In genomic region chr6:31403283-31403989, GRCh38 we compare ENCODE assay signal across 1 cellular context.
A peak's percentile ranks its signal among the peaks of the same experiment; 100 is the strongest.
TF ChIP-seq lines count a peak whose summit lies in the region.

TSS of gene MICA (plus strand) at chr6:31403595. CDS start at chr6:31403633, 38 bp downstream.

TF ChIP-seq in HepG2, 621 proteins besides CTCF, POLR2A, EP300 and RAD21 (continued from another document and continues in another):
- TF ChIP-seq HIC2 (CRISPR knock-in tag; IDR thresholded peaks at IDR 0.05; ENCODE audit: low read depth) (peak; percentile 61; the same call in 1 of the 2 replicates), ZNF704 (CRISPR knock-in tag; IDR thresholded peaks at IDR 0.05; ENCODE audit: borderline replicate concordance) (peak; percentile 94), ASH2L (IDR thresholded peaks at IDR 0.05; ENCODE audit: insufficient read length, low read depth, low read length) (peak; percentile 68), ZNF253 (CRISPR knock-in tag; IDR thresholded peaks at IDR 0.05; ENCODE audit: borderline replicate concordance) (peak; percentile 18; the same call in 1 of the 2 replicates), ARNT2 (CRISPR knock-in tag; IDR thresholded peaks at IDR 0.05; ENCODE audit: low read depth) (peak; percentile 87), KAT8 (CRISPR knock-in tag; IDR thresholded peaks at IDR 0.05) (peak; percentile 70; the same call in 1 of the 2 replicates), ARNTL (CRISPR knock-in tag; IDR thresholded peaks at IDR 0.05) (peak; percentile 83), SALL1 (CRISPR knock-in tag; IDR thresholded peaks at IDR 0.05) (peak; percentile 82), GATA4 (IDR thresholded peaks at IDR 0.05; ENCODE audit: borderline replicate concordance, low read depth) (no peak), ZNF329 (CRISPR knock-in tag; IDR thresholded peaks at IDR 0.05; ENCODE audit: low read depth) (no peak; the same call in 1 of the 2 replicates), HOXD1 (CRISPR knock-in tag; IDR thresholded peaks at IDR 0.05) (peak; percentile 86), ZNF331 (CRISPR knock-in tag; IDR thresholded peaks at IDR 0.05) (peak; percentile 86), SIX4 (CRISPR knock-in tag; IDR thresholded peaks at IDR 0.05) (peak; percentile 43; the same call in 1 of the 2 replicates), ZNF251 (CRISPR knock-in tag; IDR thresholded peaks at IDR 0.05) (peak; percentile 23; the same call in 1 of the 2 replicates), GMEB2 (CRISPR knock-in tag; IDR thresholded peaks at IDR 0.05; ENCODE audit: low read depth) (no peak), ZNF33A (CRISPR knock-in tag; IDR thresholded peaks at IDR 0.05; ENCODE audit: borderline replicate concordance) (no peak), RFX5 (IDR thresholded peaks at IDR 0.05; ENCODE audit: low read depth, low read length) (peak; percentile 50; the same call in 1 of the 2 replicates), ATF7 (IDR thresholded peaks at IDR 0.05) (no peak), ATF7 (CRISPR knock-in tag; IDR thresholded peaks at IDR 0.05) (peak; percentile 81; the same call in 1 of the 2 replicates), SRSF4 (IDR thresholded peaks at IDR 0.05; ENCODE audit: low read depth, low read length, poor library complexity, severe bottlenecking) (no peak), TMF1 (CRISPR knock-in tag; IDR thresholded peaks at IDR 0.05; ENCODE audit: low read depth) (peak; percentile 71; the same call in 1 of the 2 replicates), ZNF709 (CRISPR knock-in tag; IDR thresholded peaks at IDR 0.05) (peak; percentile 80; the same call in 1 of the 2 replicates), ARID3A (IDR thresholded peaks at IDR 0.05; ENCODE audit: low read depth, low read length) (no peak), NFKB2 (CRISPR knock-in tag; IDR thresholded peaks at IDR 0.05; ENCODE audit: borderline replicate concordance) (peak; percentile 91; the same call in 1 of the 2 replicates), ZNF570 (CRISPR knock-in tag; IDR thresholded peaks at IDR 0.05; ENCODE audit: borderline replicate concordance) (no peak), ZNF441 (CRISPR knock-in tag; IDR thresholded peaks at IDR 0.05; ENCODE audit: borderline replicate concordance) (peak; percentile 84; the same call in 1 of the 2 replicates), ZNF468 (CRISPR knock-in tag; IDR thresholded peaks at IDR 0.05) (peak; percentile 50; the same call in 1 of the 2 replicates), ZFP37 (CRISPR knock-in tag; IDR thresholded peaks at IDR 0.05; ENCODE audit: borderline replicate concordance) (peak; percentile 95), TFE3 (CRISPR knock-in tag; IDR thresholded peaks at IDR 0.05) (peak; percentile 46; the same call in 1 of the 2 replicates), MAFF (IDR thresholded peaks at IDR 0.05; ENCODE audit: low read depth, low read length) (no peak), KLF13 (CRISPR knock-in tag; IDR thresholded peaks at IDR 0.05) (no peak), TOPORS (CRISPR knock-in tag; IDR thresholded peaks at IDR 0.05) (peak; percentile 92)
- TF ChIP-seq, protein P1, sequence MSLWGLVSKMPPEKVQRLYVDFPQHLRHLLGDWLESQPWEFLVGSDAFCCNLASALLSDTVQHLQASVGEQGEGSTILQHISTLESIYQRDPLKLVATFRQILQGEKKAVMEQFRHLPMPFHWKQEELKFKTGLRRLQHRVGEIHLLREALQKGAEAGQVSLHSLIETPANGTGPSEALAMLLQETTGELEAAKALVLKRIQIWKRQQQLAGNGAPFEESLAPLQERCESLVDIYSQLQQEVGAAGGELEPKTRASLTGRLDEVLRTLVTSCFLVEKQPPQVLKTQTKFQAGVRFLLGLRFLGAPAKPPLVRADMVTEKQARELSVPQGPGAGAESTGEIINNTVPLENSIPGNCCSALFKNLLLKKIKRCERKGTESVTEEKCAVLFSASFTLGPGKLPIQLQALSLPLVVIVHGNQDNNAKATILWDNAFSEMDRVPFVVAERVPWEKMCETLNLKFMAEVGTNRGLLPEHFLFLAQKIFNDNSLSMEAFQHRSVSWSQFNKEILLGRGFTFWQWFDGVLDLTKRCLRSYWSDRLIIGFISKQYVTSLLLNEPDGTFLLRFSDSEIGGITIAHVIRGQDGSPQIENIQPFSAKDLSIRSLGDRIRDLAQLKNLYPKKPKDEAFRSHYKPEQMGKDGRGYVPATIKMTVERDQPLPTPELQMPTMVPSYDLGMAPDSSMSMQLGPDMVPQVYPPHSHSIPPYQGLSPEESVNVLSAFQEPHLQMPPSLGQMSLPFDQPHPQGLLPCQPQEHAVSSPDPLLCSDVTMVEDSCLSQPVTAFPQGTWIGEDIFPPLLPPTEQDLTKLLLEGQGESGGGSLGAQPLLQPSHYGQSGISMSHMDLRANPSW (CRISPR knock-in tag; IDR thresholded peaks at IDR 0.05; ENCODE audit: borderline replicate concordance), result peak; percentile 84; the same call in 1 of the 2 replicates
- TF ChIP-seq, protein P2, sequence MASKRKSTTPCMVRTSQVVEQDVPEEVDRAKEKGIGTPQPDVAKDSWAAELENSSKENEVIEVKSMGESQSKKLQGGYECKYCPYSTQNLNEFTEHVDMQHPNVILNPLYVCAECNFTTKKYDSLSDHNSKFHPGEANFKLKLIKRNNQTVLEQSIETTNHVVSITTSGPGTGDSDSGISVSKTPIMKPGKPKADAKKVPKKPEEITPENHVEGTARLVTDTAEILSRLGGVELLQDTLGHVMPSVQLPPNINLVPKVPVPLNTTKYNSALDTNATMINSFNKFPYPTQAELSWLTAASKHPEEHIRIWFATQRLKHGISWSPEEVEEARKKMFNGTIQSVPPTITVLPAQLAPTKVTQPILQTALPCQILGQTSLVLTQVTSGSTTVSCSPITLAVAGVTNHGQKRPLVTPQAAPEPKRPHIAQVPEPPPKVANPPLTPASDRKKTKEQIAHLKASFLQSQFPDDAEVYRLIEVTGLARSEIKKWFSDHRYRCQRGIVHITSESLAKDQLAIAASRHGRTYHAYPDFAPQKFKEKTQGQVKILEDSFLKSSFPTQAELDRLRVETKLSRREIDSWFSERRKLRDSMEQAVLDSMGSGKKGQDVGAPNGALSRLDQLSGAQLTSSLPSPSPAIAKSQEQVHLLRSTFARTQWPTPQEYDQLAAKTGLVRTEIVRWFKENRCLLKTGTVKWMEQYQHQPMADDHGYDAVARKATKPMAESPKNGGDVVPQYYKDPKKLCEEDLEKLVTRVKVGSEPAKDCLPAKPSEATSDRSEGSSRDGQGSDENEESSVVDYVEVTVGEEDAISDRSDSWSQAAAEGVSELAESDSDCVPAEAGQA (IDR thresholded peaks at IDR 0.05; ENCODE audit: low read depth), result 0 out of 2 replicates have a peak, but pooled peaks have one; percentile 20
- TF ChIP-seq, protein P2 (CRISPR knock-in tag; IDR thresholded peaks at IDR 0.05; ENCODE audit: borderline replicate concordance), result peak; percentile 87
- TF ChIP-seq, protein P3, sequence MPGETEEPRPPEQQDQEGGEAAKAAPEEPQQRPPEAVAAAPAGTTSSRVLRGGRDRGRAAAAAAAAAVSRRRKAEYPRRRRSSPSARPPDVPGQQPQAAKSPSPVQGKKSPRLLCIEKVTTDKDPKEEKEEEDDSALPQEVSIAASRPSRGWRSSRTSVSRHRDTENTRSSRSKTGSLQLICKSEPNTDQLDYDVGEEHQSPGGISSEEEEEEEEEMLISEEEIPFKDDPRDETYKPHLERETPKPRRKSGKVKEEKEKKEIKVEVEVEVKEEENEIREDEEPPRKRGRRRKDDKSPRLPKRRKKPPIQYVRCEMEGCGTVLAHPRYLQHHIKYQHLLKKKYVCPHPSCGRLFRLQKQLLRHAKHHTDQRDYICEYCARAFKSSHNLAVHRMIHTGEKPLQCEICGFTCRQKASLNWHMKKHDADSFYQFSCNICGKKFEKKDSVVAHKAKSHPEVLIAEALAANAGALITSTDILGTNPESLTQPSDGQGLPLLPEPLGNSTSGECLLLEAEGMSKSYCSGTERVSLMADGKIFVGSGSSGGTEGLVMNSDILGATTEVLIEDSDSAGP (CRISPR knock-in tag; IDR thresholded peaks at IDR 0.05; ENCODE audit: borderline replicate concordance), result peak; percentile 52; the same call in 1 of the 2 replicates
- TF ChIP-seq, protein P4, sequence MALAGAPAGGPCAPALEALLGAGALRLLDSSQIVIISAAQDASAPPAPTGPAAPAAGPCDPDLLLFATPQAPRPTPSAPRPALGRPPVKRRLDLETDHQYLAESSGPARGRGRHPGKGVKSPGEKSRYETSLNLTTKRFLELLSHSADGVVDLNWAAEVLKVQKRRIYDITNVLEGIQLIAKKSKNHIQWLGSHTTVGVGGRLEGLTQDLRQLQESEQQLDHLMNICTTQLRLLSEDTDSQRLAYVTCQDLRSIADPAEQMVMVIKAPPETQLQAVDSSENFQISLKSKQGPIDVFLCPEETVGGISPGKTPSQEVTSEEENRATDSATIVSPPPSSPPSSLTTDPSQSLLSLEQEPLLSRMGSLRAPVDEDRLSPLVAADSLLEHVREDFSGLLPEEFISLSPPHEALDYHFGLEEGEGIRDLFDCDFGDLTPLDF (CRISPR knock-in tag; IDR thresholded peaks at IDR 0.05), result peak; percentile 84
